Comparison of ENCODE assay signal across 22 cellular contexts in genomic region chr6:56345539-56346090, GRCh38.
"Had no signal": no experiment of that assay in that cellular context is flagged by ENCODE, and none has a peak within 500 bp of the region (broad histone marks: within the 10 kb centered on the region; RNA-seq: fewer than 3 reads in every experiment).

No MANE protein-coding gene starts in this region.

- DNase-seq: activated CD4-positive, alpha-beta T cell treated with anti-CD3 and anti-CD28 coated beads for 48 hours; activated CD4-positive, alpha-beta T cell treated with anti-CD3 and anti-CD28 coated beads, Interleukin-2, amount 50 U/mL, for 48 hours; activated CD4-positive, CD25-positive, alpha-beta regulatory T cell treated with anti-CD3 and anti-CD28 coated beads, Interleukin-2, amount 50 U/mL, for 72 hours; activated effector memory CD4-positive, alpha-beta T cell treated with anti-CD3 and anti-CD28 coated beads, Interleukin-2, amount 50 U/mL, for 16 hours; activated naive CD4-positive, alpha-beta T cell treated with Interleukin-2 at 50 U/mL for 16 hours; activated naive CD8-positive, alpha-beta T cell treated with anti-CD3 and anti-CD28 coated beads, Interleukin-2, amount 50 U/mL, for 24 hours; activated T-cell treated with anti-CD3 and anti-CD28 coated beads, Interleukin-2, amount 50 U/mL, for 4 hours; amygdala; brain microvascular endothelial cell; MG63; NCI-H1105; NCI-H1436; NCI-H1694 treated with DMSO at 0.1 percent for 48 hours; NCI-H2081; NCI-H510A treated with DMSO at 0.1 percent for 48 hours; NCI-H69; NK-92 treated with Interleukin-12 subunit alpha and Interleukin-12 subunit beta, amount 100 ng/mL, for 24 hours; OCI-M1; RPMI8226; T-cell; T-helper 2 cell; T1000 had no signal
